Comparison of ENCODE assay signal across 16 cellular contexts in the genomic region with DNA sequence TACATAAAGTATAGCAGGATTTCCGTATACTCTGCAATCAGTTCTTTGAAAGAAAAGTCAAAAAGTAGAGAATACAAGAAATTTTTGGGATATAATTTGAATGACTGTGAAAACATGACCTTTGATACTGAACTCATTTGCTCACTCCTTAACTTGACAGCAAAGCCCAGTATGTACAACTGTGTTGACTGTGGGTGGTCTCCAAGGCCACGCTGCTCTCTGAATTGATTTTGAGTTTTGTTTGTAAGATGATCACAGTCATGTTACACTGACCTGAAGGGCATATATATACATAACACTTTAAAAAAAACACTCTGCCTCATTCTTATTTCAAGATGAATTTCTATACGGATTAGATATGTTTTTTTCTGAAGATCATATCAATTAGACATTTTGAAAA.
DNase-seq lines count a peak whose midpoint lies in the region.
"Had no signal": no experiment of that assay in that cellular context is flagged by ENCODE, and none has a peak within 500 bp of the region (broad histone marks: within the 10 kb centered on the region; RNA-seq: fewer than 3 reads in every experiment).

No MANE protein-coding gene starts in this region.

- DNase-seq in NCI-H146 (lab: John Stamatoyannopoulos, UW) (peak; percentile 36), NCI-H146 treated with DMSO at 0.1 percent for 48 hours (lab: John Stamatoyannopoulos, UW; ENCODE audit: unreplicated experiment) (no peak), NCI-H69 (lab: John Stamatoyannopoulos, UW) (peak; percentile 77), left kidney (ENCODE audit: low read depth, low spot score) (peak; percentile 69), MV-4-11 (lab: John Stamatoyannopoulos, UW) (no peak)
- DNase-seq: AML-193; CD4-positive, alpha-beta T cell; CD8-positive, alpha-beta memory T cell; COR-L47; DMS 273 treated with DMSO at 0.1 percent for 48 hours; DMS153; DMS53; DMS79; DND-41; EL; GDM1 had no signal

Comparison
In these comparisons a context has a peak if more than half of its experiments do, and no peak if none do; other contexts are left out.
1. DNase-seq: peak in NCI-H146 (single experiment), NCI-H69 (single experiment) and left kidney (single experiment); none in NCI-H146 treated with DMSO at 0.1 percent for 48 hours (single experiment) and MV-4-11 (single experiment).